ENCODE assay signal across 20 cellular contexts in the genomic region with DNA sequence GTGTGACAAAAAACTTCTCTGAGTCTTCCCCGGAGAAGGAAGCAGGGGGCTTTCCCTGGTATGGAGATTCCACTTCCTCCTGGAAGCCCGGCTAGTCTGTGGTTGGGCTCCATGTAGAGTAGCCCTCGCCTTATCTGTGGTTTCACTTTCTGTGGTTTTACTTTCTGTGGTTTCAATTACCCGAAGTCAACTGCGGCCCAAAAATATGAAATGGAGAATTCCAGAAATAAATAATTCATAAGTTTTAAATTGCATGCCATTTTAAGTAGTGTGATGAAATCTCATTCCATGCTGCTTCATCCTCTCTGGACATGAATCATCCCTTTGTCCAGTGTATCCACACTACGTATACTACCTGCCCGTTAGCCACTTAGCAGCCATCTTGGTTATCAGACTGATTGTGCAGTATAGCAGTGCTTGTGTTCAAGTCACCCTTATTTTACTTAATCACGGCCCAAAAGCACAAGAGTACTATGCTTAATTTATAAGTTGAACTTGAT.
DNase-seq lines count a peak whose midpoint lies in the region; ATAC-seq lines count a peak whose summit lies in the region.
"Had no signal": no experiment of that assay in that cellular context is flagged by ENCODE, and none has a peak within 500 bp of the region (broad histone marks: within the 10 kb centered on the region; RNA-seq: fewer than 3 reads in every experiment).

No MANE protein-coding gene starts in this region.

- H3K4me1 ChIP-seq in BLaER1 treated with 17β-estradiol and CSF1 and Interleukin-3, amounts not matched to agents 10 nM and 100 nM = peaks cover 6 to 14% (median 12%) of the 10 kb centered on the region in 10 experiments; a peak in 19 of 20 replicates

- H3K4me3 Mint-ChIP-seq in activated T-helper 17 cell treated with anti-CD3 and anti-CD28 coated beads, Interleukin-2, amount 50 U/mL, for 72 hours = no peak overlapping the region
- H3K4me3 Mint-ChIP-seq: CD8-positive, alpha-beta T cell had no signal

- no peak overlapping the region for H3K4me3 ChIP-seq in BLaER1 treated with 17β-estradiol and CSF1 and Interleukin-3, amounts not matched to agents 10 nM and 100 nM
- H3K4me3 ChIP-seq: coronary artery had no signal

- H3K36me3 ChIP-seq in BLaER1 treated with 17β-estradiol and CSF1 and Interleukin-3, amounts not matched to agents 10 nM and 100 nM = no peaks in the 10 kb centered on the region
- H3K36me3 ChIP-seq: WERI-Rb-1 had no signal

- peak overlapping the region; percentile 18 to 73 (median 48); a peak in 21 of 22 replicates for H3K4me2 ChIP-seq in BLaER1 treated with 17β-estradiol and CSF1 and Interleukin-3, amounts not matched to agents 10 nM and 100 nM

- DNase-seq in KBM-7 = peak; percentile 33
- peak; percentile 89 for DNase-seq in amniotic epithelial cell (ENCODE audit: low read depth)
- peak; percentile 29 for DNase-seq in hepatic stellate cell (ENCODE audit: low spot score)
- DNase-seq in hippocampal formation (lab: John Stamatoyannopoulos, UW) = no peak
- DNase-seq: activated CD8-positive, alpha-beta memory T cell treated with anti-CD3 and anti-CD28 coated beads, Interleukin-2, amount 50 U/mL, for 4 hours; CD8-positive, alpha-beta T cell; foreskin melanocyte; kidney; NCI-H1694; NCI-H69; stimulated activated CD4-positive, alpha-beta T cell treated with anti-CD3 and anti-CD28 coated beads, Interleukin-4, amount 100 ng/mL, for 4 hours; stimulated activated naive CD4-positive, alpha-beta T cell treated with Interleukin-2 at 50 U/mL for 16 hours; WERI-Rb-1 had no signal

- H3K27ac ChIP-seq in BLaER1 treated with 17β-estradiol and CSF1 and Interleukin-3, amounts not matched to agents 10 nM and 100 nM = no peak overlapping the region
- H3K27ac ChIP-seq: coronary artery, WERI-Rb-1 had no signal

- H3K36me3 Mint-ChIP-seq in activated T-helper 17 cell treated with anti-CD3 and anti-CD28 coated beads, Interleukin-2, amount 50 U/mL, for 72 hours (ENCODE audit: low read depth) = no peaks in the 10 kb centered on the region
- H3K36me3 Mint-ChIP-seq: CD8-positive, alpha-beta T cell had no signal

- H4K20me1 ChIP-seq in BLaER1 treated with 17β-estradiol and CSF1 and Interleukin-3, amounts not matched to agents 10 nM and 100 nM = 0 out of 22 replicates have a peak, but pooled peaks cover 0 to 4% (median 0%) of the 10 kb centered on the region in 11 experiments

- no peaks in the 10 kb centered on the region for H3K9me3 ChIP-seq in BLaER1 treated with 17β-estradiol and CSF1 and Interleukin-3, amounts not matched to agents 10 nM and 100 nM (replicated peaks in 1 of 11)

- no peak overlapping the region for H3K9ac ChIP-seq in BLaER1 treated with 17β-estradiol and CSF1 and Interleukin-3, amounts not matched to agents 10 nM and 100 nM

- H3K27me3 Mint-ChIP-seq in activated T-helper 17 cell treated with anti-CD3 and anti-CD28 coated beads, Interleukin-2, amount 50 U/mL, for 72 hours = peaks cover 23% of the 10 kb centered on the region

- in situ Hi-C loops in KBM-7 (cut with MboI; ENCODE audit: low pct_unique_long_range_greater_than_20kb, low sequenced_read_pairs) = no loop called here

- peaks cover 0 to 79% (median 0%) of the 10 kb centered on the region in 11 experiments; a peak in 6 of 22 replicates for H3K27me3 ChIP-seq in BLaER1 treated with 17β-estradiol and CSF1 and Interleukin-3, amounts not matched to agents 10 nM and 100 nM

- H3K27ac Mint-ChIP-seq in activated T-helper 17 cell treated with anti-CD3 and anti-CD28 coated beads, Interleukin-2, amount 50 U/mL, for 72 hours = no peak overlapping the region
- H3K27ac Mint-ChIP-seq: activated naive CD4-positive, alpha-beta T cell treated with anti-CD3 and anti-CD28 coated beads, Interleukin-2, amount 50 U/mL, for 72 hours; CD8-positive, alpha-beta T cell had no signal

- ATAC-seq in activated T-helper 17 cell treated with anti-CD3 and anti-CD28 coated beads, Interleukin-2, amount 50 U/mL, for 72 hours (replicated peaks) = no peak
- ATAC-seq in GM19351 (IDR thresholded peaks at IDR 0.05; ENCODE audit: unreplicated experiment) (no peak), HG03135 (IDR thresholded peaks at IDR 0.05; ENCODE audit: unreplicated experiment) (no peak)
- ATAC-seq: CD8-positive, alpha-beta T cell; Right ventricle myocardium inferior had no signal

- H3K4me1 Mint-ChIP-seq in activated T-helper 17 cell treated with anti-CD3 and anti-CD28 coated beads, Interleukin-2, amount 50 U/mL, for 72 hours = peaks cover 6% of the 10 kb centered on the region

- no peaks in the 10 kb centered on the region for H3K9me3 Mint-ChIP-seq in activated T-helper 17 cell treated with anti-CD3 and anti-CD28 coated beads, Interleukin-2, amount 50 U/mL, for 72 hours
- H3K9me3 Mint-ChIP-seq: CD8-positive, alpha-beta T cell had no signal

Comparison
In these comparisons a context has a peak if more than half of its experiments do, and no peak if none do; other contexts are left out.
1. DNase-seq: peak in KBM-7 (single experiment), amniotic epithelial cell (single experiment) and hepatic stellate cell (single experiment); none in hippocampal formation (0 of 2).